In genomic region chr6:34416877-34417371, GRCh38 we compare ENCODE assay signal across 1 cellular context.
A peak's percentile ranks its signal among the peaks of the same experiment; 100 is the strongest.
TF ChIP-seq lines count a peak whose summit lies in the region.

No MANE protein-coding gene starts in this region.

TF ChIP-seq in HCT116, 20 proteins besides CTCF, POLR2A, EP300 and RAD21:
- TF ChIP-seq POLR2AphosphoS5 (IDR thresholded peaks at IDR 0.05; ENCODE audit: low read depth, low read length) (peak; percentile 36; the same call in 1 of the 2 replicates), EZH2phosphoT487 (IDR thresholded peaks at IDR 0.05; ENCODE audit: borderline replicate concordance) (no peak)
TF ChIP-seq in HCT116: peak in this region for 1.
